In genomic region chr1:44652445-44653106, GRCh38 we compare ENCODE assay signal across 8 cellular contexts. TPM values are rescaled to one million over a fixed set of nuclear protein-coding genes. Genes with fewer than 3 reads are reported as not detected.
A peak's percentile ranks its signal among the peaks of the same experiment; 100 is the strongest.
DNase-seq lines count a peak whose midpoint lies in the region; ATAC-seq and TF ChIP-seq lines count a peak whose summit lies in the region.

No MANE protein-coding gene starts in this region.

- peaks cover 0 to 60% of the 10 kb centered on the region in 2 donors for H3K36me3 ChIP-seq in left lung

- no peak overlapping the region for H3K4me3 Mint-ChIP-seq in chondrocyte (ENCODE audit: unreplicated experiment)

- DNase-seq in EL (peak; percentile 67), NCI-H345 (lab: John Stamatoyannopoulos, UW) (peak; percentile 50), chondrocyte (ENCODE audit: low spot score) (no peak), left lung (peak; percentile 69 to 93)
- peak; percentile 63 to 78 for DNase-seq in activated CD4-positive, alpha-beta T cell treated with anti-CD3 and anti-CD28 coated beads for 4 hours
- DNase-seq in stimulated activated CD4-positive, alpha-beta T cell treated with anti-CD3 and anti-CD28 coated beads, TNF-alpha, amount 100 ng/mL, for 48 hours (ENCODE audit: low read depth in 3 of 3), result peak; percentile 58 to 61 (median 60)

- H3K27ac Mint-ChIP-seq in chondrocyte (ENCODE audit: unreplicated experiment), result peak overlapping the region; percentile 39

- peaks cover 11% of the 10 kb centered on the region for H3K36me3 Mint-ChIP-seq in chondrocyte (ENCODE audit: low read depth)

- no peak overlapping the region for H3K4me3 ChIP-seq in left lung

- no peak overlapping the region for H3K27ac ChIP-seq in left lung

- TF ChIP-seq CTCF in chondrocyte (IDR thresholded peaks at IDR 0.05) (peak; percentile 89), left lung (IDR thresholded peaks at IDR 0.05) (peak; percentile 90 to 98)

- intact Hi-C loops in left lung (cut with DNase I), result no loop called here

- H3K9me3 Mint-ChIP-seq in chondrocyte (ENCODE audit: low read depth), result no peaks in the 10 kb centered on the region

- no peaks in the 10 kb centered on the region for H3K9me3 ChIP-seq in left lung

- H3K27me3 ChIP-seq in left lung, result no peaks in the 10 kb centered on the region

- no peaks in the 10 kb centered on the region for H3K4me1 ChIP-seq in left lung

- peak; percentile 53 for ATAC-seq in HG02623 (IDR thresholded peaks at IDR 0.05; ENCODE audit: unreplicated experiment)
- peak; percentile 96 for ATAC-seq in left lung
- no peak for ATAC-seq in HG02938 (IDR thresholded peaks at IDR 0.05; ENCODE audit: unreplicated experiment)

- H3K27me3 Mint-ChIP-seq in chondrocyte (ENCODE audit: low read depth), result no peaks in the 10 kb centered on the region

- H3K4me1 Mint-ChIP-seq in chondrocyte (ENCODE audit: low read depth), result no peaks in the 10 kb centered on the region

RNA-seq across cellular contexts. Expression of gene TMEM53, which starts 21.7 kb away (rescaled TPM):
- total RNA-seq in chondrocyte (5.2 to 7.2 TPM (median 5.8 TPM) in 3 replicates), left lung (10 to 100 TPM; 17.1 to 18.8 TPM)

RNA-seq across cellular contexts. Expression of gene ARMH1, which starts 21.9 kb away (rescaled TPM):
- total RNA-seq in chondrocyte (1.3 to 2.1 TPM (median 1.7 TPM) in 3 replicates), left lung (1 to 10 TPM; 4.0 to 6.4 TPM)
